ENCODE assay signal across 19 cellular contexts in the genomic region with DNA sequence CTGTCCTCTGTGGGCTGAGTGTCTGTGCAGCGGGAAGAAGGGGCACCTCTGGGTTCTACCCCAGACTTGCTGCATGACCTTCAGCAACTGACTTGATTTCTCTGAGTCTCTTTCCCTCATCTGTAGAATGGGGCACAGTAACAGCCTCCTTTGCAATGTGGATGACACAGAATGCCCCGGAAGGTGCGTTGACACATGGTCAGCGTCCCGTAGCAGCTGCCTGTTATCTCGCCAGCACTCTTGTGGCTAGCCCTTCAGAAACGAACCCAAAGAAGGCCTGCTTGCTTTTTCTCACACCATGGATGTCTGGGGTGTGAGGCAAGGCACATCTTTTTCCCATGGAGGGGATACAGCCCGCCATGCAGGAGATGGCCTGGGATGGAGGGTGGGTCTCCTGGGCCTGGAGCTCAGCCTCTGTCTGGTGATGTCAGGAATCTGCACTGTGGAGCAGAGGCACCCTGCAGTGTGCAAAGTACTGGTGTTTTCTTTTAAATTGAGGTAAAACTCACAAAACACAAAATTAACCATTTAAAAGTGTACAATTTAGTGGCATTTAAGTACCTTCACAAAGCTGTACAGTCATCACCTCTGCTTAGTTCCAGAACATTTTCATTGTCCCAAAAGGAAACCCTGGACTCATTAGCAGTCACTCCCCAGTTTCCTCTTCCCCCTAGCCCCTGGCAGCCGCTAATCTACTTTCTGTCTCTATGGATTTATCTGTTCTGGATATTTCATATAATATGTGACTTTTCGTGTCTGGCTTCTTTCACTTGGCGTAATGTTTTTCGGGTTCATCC. TPM values are rescaled to one million over a fixed set of nuclear protein-coding genes. Genes with fewer than 3 reads are reported as not detected.
A peak's percentile ranks its signal among the peaks of the same experiment; 100 is the strongest.
DNase-seq lines count a peak whose midpoint lies in the region; ATAC-seq and TF ChIP-seq lines count a peak whose summit lies in the region.
"Had no signal": no experiment of that assay in that cellular context is flagged by ENCODE, and none has a peak within 500 bp of the region (broad histone marks: within the 10 kb centered on the region; RNA-seq: fewer than 3 reads in every experiment).

No MANE protein-coding gene starts in this region.

- H3K4me1 ChIP-seq in BE2C: peaks cover 58% of the 10 kb centered on the region
- peaks cover 47% of the 10 kb centered on the region for H3K4me1 ChIP-seq in CD4-positive, alpha-beta memory T cell (ENCODE audit: insufficient read depth, low read length)
- H3K4me1 ChIP-seq in ascending aorta: no peaks in the 10 kb centered on the region
- no peaks in the 10 kb centered on the region for H3K4me1 ChIP-seq in thyroid gland
- no peaks in the 10 kb centered on the region for H3K4me1 ChIP-seq in psoas muscle
- H3K4me1 ChIP-seq: foreskin keratinocyte had no signal

- TF ChIP-seq POLR2A in thyroid gland (IDR thresholded peaks at IDR 0.05): no peak

- H3K4me3 Mint-ChIP-seq in CD4-positive, alpha-beta memory T cell: peak overlapping the region in 1 of 8 donors; percentile 6
- H3K4me3 Mint-ChIP-seq in activated T-helper 17 cell treated with anti-CD3 and anti-CD28 coated beads, Interleukin-2, amount 50 U/mL, for 72 hours: no peak overlapping the region
- peak overlapping the region in 4 of 8 donors; percentile 3 to 59 (median 28) for H3K4me3 Mint-ChIP-seq in naive B cell
- H3K4me3 Mint-ChIP-seq: activated CD4-positive, alpha-beta memory T cell treated with anti-CD3 and anti-CD28 coated beads, Interleukin-2, amount 10 ng/mL, durations not matched to agents 7 days and 5 days; T-helper 17 cell had no signal

- H3K27ac ChIP-seq in CD4-positive, alpha-beta memory T cell (ENCODE audit: low read depth, low read length): no peak overlapping the region
- H3K27ac ChIP-seq in ascending aorta: no peak overlapping the region
- peak overlapping the region in 1 of 3 donors; percentile 12 for H3K27ac ChIP-seq in thyroid gland
- H3K27ac ChIP-seq in psoas muscle: no peak overlapping the region
- H3K27ac ChIP-seq: brain microvascular endothelial cell, foreskin keratinocyte, neutrophil, VCaP had no signal

- H3K27me3 Mint-ChIP-seq in CD4-positive, alpha-beta memory T cell: no peaks in the 10 kb centered on the region
- H3K27me3 Mint-ChIP-seq in activated T-helper 17 cell treated with anti-CD3 and anti-CD28 coated beads, Interleukin-2, amount 50 U/mL, for 72 hours: no peaks in the 10 kb centered on the region
- no peaks in the 10 kb centered on the region for H3K27me3 Mint-ChIP-seq in naive B cell
- H3K27me3 Mint-ChIP-seq: activated CD4-positive, alpha-beta memory T cell treated with anti-CD3 and anti-CD28 coated beads, Interleukin-2, amount 10 ng/mL, durations not matched to agents 7 days and 5 days; T-helper 17 cell had no signal

- 59 to 60% methylated on average over 12 of the region's 12 CpGs for WGBS in thyroid gland, 2 donors
- WGBS in psoas muscle, 3 donors: 58 to 61% (median 59%) methylated on average over 12 of the region's 12 CpGs

- peak overlapping the region in 6 of 7 donors; percentile 31 to 81 (median 44) for H3K27ac Mint-ChIP-seq in CD4-positive, alpha-beta memory T cell
- peak overlapping the region; percentile 25 for H3K27ac Mint-ChIP-seq in activated T-helper 17 cell treated with anti-CD3 and anti-CD28 coated beads, Interleukin-2, amount 50 U/mL, for 72 hours
- peak overlapping the region; percentile 73 to 100 (median 78) for H3K27ac Mint-ChIP-seq in naive B cell
- H3K27ac Mint-ChIP-seq: activated CD4-positive, alpha-beta memory T cell treated with anti-CD3 and anti-CD28 coated beads, Interleukin-2, amount 10 ng/mL, durations not matched to agents 7 days and 5 days had no signal

- H3K9me3 ChIP-seq in BE2C: no peaks in the 10 kb centered on the region
- H3K9me3 ChIP-seq in CD4-positive, alpha-beta memory T cell (ENCODE audit: control insufficient read depth in 1 of 2, low read length in 2 of 2): no peaks in the 10 kb centered on the region
- H3K9me3 ChIP-seq in ascending aorta: no peaks in the 10 kb centered on the region
- no peaks in the 10 kb centered on the region for H3K9me3 ChIP-seq in thyroid gland
- H3K9me3 ChIP-seq in psoas muscle: no peaks in the 10 kb centered on the region
- H3K9me3 ChIP-seq: Caco-2, neutrophil had no signal

- peaks cover 48 to 71% (median 60%) of the 10 kb centered on the region in 4 donors for H3K4me1 Mint-ChIP-seq in CD4-positive, alpha-beta memory T cell
- peaks cover 42% of the 10 kb centered on the region for H3K4me1 Mint-ChIP-seq in activated T-helper 17 cell treated with anti-CD3 and anti-CD28 coated beads, Interleukin-2, amount 50 U/mL, for 72 hours
- H3K4me1 Mint-ChIP-seq in naive B cell: peaks cover 53 to 93% (median 73%) of the 10 kb centered on the region in 3 donors

- ATAC-seq in activated T-helper 17 cell treated with anti-CD3 and anti-CD28 coated beads, Interleukin-2, amount 50 U/mL, for 72 hours (replicated peaks): no peak
- ATAC-seq in naive B cell (ENCODE audit: low read depth in 2 of 2): no peak
- ATAC-seq in psoas muscle: no peak
- ATAC-seq: foreskin keratinocyte, T-helper 17 cell had no signal

- DNase-seq in BE2C: peak; percentile 42
- no peak for DNase-seq in CD4-positive, alpha-beta memory T cell
- no peak for DNase-seq in naive B cell
- no peak for DNase-seq in ascending aorta (ENCODE audit: low spot score in 2 of 2)
- DNase-seq in thyroid gland: no peak
- no peak for DNase-seq in psoas muscle
- DNase-seq: activated CD4-positive, alpha-beta memory T cell treated with anti-CD3 and anti-CD28 coated beads, Interleukin-2, amount 10 ng/mL, durations not matched to agents 7 days and 5 days; brain microvascular endothelial cell; Caco-2; foreskin keratinocyte; Kasumi-1; kidney glomerular epithelial cell; NCI-H1092; NCI-H2029; NCI-H446 treated with DMSO at 0.1 percent for 48 hours; T-helper 17 cell had no signal

- no peaks in the 10 kb centered on the region for H3K9me3 Mint-ChIP-seq in CD4-positive, alpha-beta memory T cell
- no peaks in the 10 kb centered on the region for H3K9me3 Mint-ChIP-seq in activated T-helper 17 cell treated with anti-CD3 and anti-CD28 coated beads, Interleukin-2, amount 50 U/mL, for 72 hours
- no peaks in the 10 kb centered on the region for H3K9me3 Mint-ChIP-seq in naive B cell
- H3K9me3 Mint-ChIP-seq: activated CD4-positive, alpha-beta memory T cell treated with anti-CD3 and anti-CD28 coated beads, Interleukin-2, amount 10 ng/mL, durations not matched to agents 7 days and 5 days had no signal

- H3K36me3 Mint-ChIP-seq in CD4-positive, alpha-beta memory T cell: peaks cover 3 to 22% of the 10 kb centered on the region in 2 donors
- peaks cover 21% of the 10 kb centered on the region for H3K36me3 Mint-ChIP-seq in activated T-helper 17 cell treated with anti-CD3 and anti-CD28 coated beads, Interleukin-2, amount 50 U/mL, for 72 hours (ENCODE audit: low read depth)
- H3K36me3 Mint-ChIP-seq in naive B cell: no peaks in the 10 kb centered on the region

- no peak overlapping the region for H3K4me3 ChIP-seq in BE2C (ENCODE audit: low read depth, low read length)
- H3K4me3 ChIP-seq in CD4-positive, alpha-beta memory T cell (ENCODE audit: low read length in 2 of 2): no peak overlapping the region
- no peak overlapping the region for H3K4me3 ChIP-seq in ascending aorta
- no peak overlapping the region for H3K4me3 ChIP-seq in thyroid gland (replicated peaks in 1 of 3)
- no peak overlapping the region for H3K4me3 ChIP-seq in psoas muscle

- POLR2A ChIA-PET in CD4-positive, alpha-beta memory T cell (lab: Charles Lee; ENCODE audit: partially characterized antibody): interaction anchor here (0.6 to 1.4 kb wide), 3 partner anchors 9 to 27 kb away, joined by 3 to 6 read pairs (median 3); no protein-coding TSS in a partner anchor

- H3K36me3 ChIP-seq in BE2C (peaks cover 9% of the 10 kb centered on the region), ascending aorta (no peaks in the 10 kb centered on the region), thyroid gland (no peaks in the 10 kb centered on the region), psoas muscle (ENCODE audit: insufficient read depth in 1 of 2, low read depth in 1 of 2) (no peaks in the 10 kb centered on the region)
- no peaks in the 10 kb centered on the region for H3K36me3 ChIP-seq in CD4-positive, alpha-beta memory T cell (ENCODE audit: insufficient read depth, low read length)
- H3K36me3 ChIP-seq: brain microvascular endothelial cell, neutrophil had no signal

- H3K27me3 ChIP-seq in BE2C (no peaks in the 10 kb centered on the region), ascending aorta (no peaks in the 10 kb centered on the region), thyroid gland (no peaks in the 10 kb centered on the region), psoas muscle (ENCODE audit: insufficient read depth in 3 of 3, low read length in 2 of 3) (peaks cover 0 to 10% (median 2%) of the 10 kb centered on the region in 3 donors)
- no peaks in the 10 kb centered on the region for H3K27me3 ChIP-seq in CD4-positive, alpha-beta memory T cell (ENCODE audit: insufficient read depth, low read length)
- H3K27me3 ChIP-seq: brain microvascular endothelial cell, foreskin keratinocyte, neutrophil had no signal

- TF ChIP-seq CTCF in BE2C (IDR thresholded peaks at IDR 0.05; ENCODE audit: low read depth, low read length) (no peak), ascending aorta (IDR thresholded peaks at IDR 0.05) (no peak), thyroid gland (IDR thresholded peaks at IDR 0.05) (no peak), psoas muscle (IDR thresholded peaks at IDR 0.05) (no peak)

- intact Hi-C loops in CD4-positive, alpha-beta memory T cell (cut with micrococcal nuclease): no loop called here
- intact Hi-C loops in ascending aorta (cut with DNase I): no loop called here
- intact Hi-C loops in thyroid gland (cut with DNase I): no loop called here
- intact Hi-C loops in psoas muscle (cut with DNase I): loop anchor here in 1 of 2 donors (2.0 kb wide), 1 partner anchor 24 kb away; no protein-coding TSS in a partner anchor

- CTCF ChIA-PET in CD4-positive, alpha-beta memory T cell (lab: Charles Lee; ENCODE audit: partially characterized antibody): interaction anchor here (1.8 kb wide), 1 partner anchor 26 kb away, joined by 6 read pairs; no protein-coding TSS in a partner anchor

RNA-seq across cellular contexts. Expression of gene FAM83D, which starts 59.8 kb away (rescaled TPM):
- 14.6 TPM for polyA plus RNA-seq in BE2C (2012; ENCODE audit: insufficient read depth, insufficient read length, low read depth)
- total RNA-seq in CD4-positive, alpha-beta memory T cell: 1 to 10 TPM; 1.4 to 1.5 TPM
- polyA plus RNA-seq in CD4-positive, alpha-beta memory T cell: 1 to 10 TPM in 1 of 2 donors, under 1 TPM in 1; 0.93 to 1.2 TPM
- 10 to 100 TPM; 15.9 to 18.3 TPM for total RNA-seq in activated T-helper 17 cell treated with anti-CD3 and anti-CD28 coated beads, Interleukin-2, amount 50 U/mL, for 72 hours
- polyA plus RNA-seq in naive B cell (ENCODE audit: low read depth in 6 of 6): under 1 TPM in 5 of 6 donors, not detected in 1; 0.12 to 0.56 (median 0.26) TPM
- total RNA-seq in ascending aorta: 0.53 TPM
- total RNA-seq in thyroid gland: 1 to 10 TPM in 1 of 4 donors, under 1 TPM in 3; 0.67 to 3.4 (median 0.86) TPM
- total RNA-seq in psoas muscle: under 1 TPM in 2 of 4 donors, not detected in 2; 0.11 to 0.12 TPM
- polyA plus RNA-seq in psoas muscle: under 1 TPM in 2 of 3 donors, not detected in 1; 0.12 to 0.32 TPM

Comparison
In these comparisons a context has a peak if more than half of its experiments do, and no peak if none do; other contexts are left out.
1. H3K27ac Mint-ChIP-seq: peak in every context shown above with its lines; median percentile 78 in naive B cell; 44 in CD4-positive, alpha-beta memory T cell; 25 in activated T-helper 17 cell treated with anti-CD3 and anti-CD28 coated beads, Interleukin-2, amount 50 U/mL, for 72 hours.